17 cellular contexts compared by ENCODE assay signal in the genomic region with DNA sequence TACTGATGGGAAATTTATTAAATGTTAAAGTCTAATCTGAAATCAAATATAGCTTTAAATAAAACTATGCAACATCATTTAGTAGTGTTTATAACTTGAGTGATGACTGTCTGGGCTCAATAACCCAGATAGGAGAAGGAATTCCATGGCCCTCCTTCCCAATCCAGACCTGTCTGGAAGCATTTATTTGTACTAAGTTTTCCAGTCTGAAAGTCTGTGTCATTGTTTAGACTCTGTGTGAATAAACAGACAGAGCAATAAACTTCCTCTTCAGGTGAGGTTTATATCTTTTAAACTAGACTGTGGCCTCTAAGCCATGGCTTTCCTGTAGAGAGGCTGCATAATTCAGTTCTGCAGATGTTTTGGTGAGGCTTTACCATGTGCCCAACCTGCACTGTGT.
DNase-seq lines count a peak whose midpoint lies in the region; ATAC-seq, FAIRE-seq and TF ChIP-seq lines count a peak whose summit lies in the region.
"Had no signal": no experiment of that assay in that cellular context is flagged by ENCODE, and none has a peak within 500 bp of the region (broad histone marks: within the 10 kb centered on the region; RNA-seq: fewer than 3 reads in every experiment).

No MANE protein-coding gene starts in this region.

- H3K27ac Mint-ChIP-seq in astrocyte (ENCODE audit: unreplicated experiment): peak overlapping the region; percentile 68
- H3K27ac Mint-ChIP-seq: activated T-helper 1 cell treated with anti-CD3 and anti-CD28 coated beads, Interleukin-12 subunit alpha, Interleukin-12 subunit beta, Interleukin-2, Interleukin-4 antibody, amounts not matched to agents 30 ng/mL and 10 ng/mL and 1 ng/mL, durations not matched to agents 14 hours and 24 hours and 36 hours; CD4-positive, CD25-positive, alpha-beta regulatory T cell; dendritic cell treated with granulocyte-macrophage colony-stimulating factor and Interleukin-4, amounts not matched to agents 40 ng/mL and 50 ng/mL, for 4 days; immature natural killer cell; type B pancreatic cell had no signal

- intact Hi-C loops in IMR-90 (cut with micrococcal nuclease): loop anchor here (5.0 to 10.0 kb wide), 4 partner anchors 172 to 895 kb away; no protein-coding TSS in a partner anchor

- peaks cover 3% of the 10 kb centered on the region for H3K9me1 ChIP-seq in IMR-90 (ENCODE audit: insufficient read depth, low read length)

- H3K27me3 ChIP-seq in IMR-90 (ENCODE audit: control insufficient read depth, insufficient read depth, low read length) (no peaks in the 10 kb centered on the region), astrocyte (ENCODE audit: insufficient read depth, low read length) (no peaks in the 10 kb centered on the region), smooth muscle cell (ENCODE audit: low read depth) (no peaks in the 10 kb centered on the region)

- H3F3A ChIP-seq in smooth muscle cell (ENCODE audit: low read depth): peaks cover 25% of the 10 kb centered on the region

- H3K4ac ChIP-seq in IMR-90 (ENCODE audit: low read depth, low read length): peak overlapping the region; percentile 56

- peak overlapping the region; percentile 95; the same call in 1 of the 2 replicates for H3K18ac ChIP-seq in IMR-90 (ENCODE audit: low read depth, low read length)

- in situ Hi-C loops in IMR-90 (cut with MboI; ENCODE audit: low sequenced_read_pairs): no loop called here

- no peak for TF ChIP-seq POLR2A in IMR-90 (IDR thresholded peaks at IDR 0.05; ENCODE audit: low read depth, low read length)

- peak overlapping the region; percentile 78 for H2BK120ac ChIP-seq in IMR-90 (ENCODE audit: low read depth, low read length)

- peak overlapping the region in 1 of 2 experiments; percentile 45; a peak in 1 of 4 replicates for H4K8ac ChIP-seq in IMR-90 (ENCODE audit: low read depth in 2 of 2, low read length in 2 of 2)

- peak overlapping the region; percentile 79; the same call in 1 of the 2 replicates for H4K5ac ChIP-seq in IMR-90 (ENCODE audit: low read depth, low read length)

- peak overlapping the region; percentile 2; the same call in 1 of the 2 replicates for H2AK5ac ChIP-seq in IMR-90 (ENCODE audit: low read depth, low read length)

- TF ChIP-seq CTCF in IMR-90 (conservative IDR thresholded peaks at IDR 0.05; ENCODE audit: low read depth, low read length) (no peak), astrocyte (IDR thresholded peaks at IDR 0.05; ENCODE audit: insufficient read depth, low read depth, low read length) (no peak), smooth muscle cell (IDR thresholded peaks at IDR 0.05; ENCODE audit: borderline replicate concordance, insufficient read depth, poor library complexity, severe bottlenecking) (no peak)

- peak; percentile 28 for ATAC-seq in IMR-90 (ENCODE audit: low read depth)
- no peak for ATAC-seq in GM21367 (IDR thresholded peaks at IDR 0.05; ENCODE audit: unreplicated experiment)
- no peak for ATAC-seq in HG03378 (IDR thresholded peaks at IDR 0.05; ENCODE audit: unreplicated experiment)
- ATAC-seq: psoas muscle had no signal

- H3K27ac ChIP-seq in IMR-90 (ENCODE audit: insufficient read depth, low read length) (peak overlapping the region; percentile 5; the same call in 1 of the 2 replicates), astrocyte (ENCODE audit: low read depth, low read length) (peak overlapping the region; percentile 81), smooth muscle cell (ENCODE audit: low read depth) (peak overlapping the region; percentile 90)

- POLR2A ChIA-PET in IMR-90 (lab: Charles Lee; ENCODE audit: unreplicated experiment): interaction anchor here (0.5 kb wide), 1 partner anchor 181 kb away, joined by 3 read pairs; no protein-coding TSS in a partner anchor

- no TSS peak for BruUV-seq in IMR-90 (replicated peaks; lab: Mats Ljungman, UMichigan)

- CTCF ChIA-PET in IMR-90 (lab: Yijun Ruan, JAX): interaction anchor here (0.5 to 1.4 kb wide), 3 partner anchors 98 to 201 kb away, joined by 3 to 4 read pairs (median 3); no protein-coding TSS in a partner anchor

- H3K9me3 ChIP-seq in IMR-90 (ENCODE audit: control insufficient read depth, insufficient read depth, low read length): no peaks in the 10 kb centered on the region
- H3K9me3 ChIP-seq in astrocyte (ENCODE audit: insufficient read depth, low read depth, low read length): no peaks in the 10 kb centered on the region
- no peaks in the 10 kb centered on the region for H3K9me3 ChIP-seq in smooth muscle cell (replicated peaks; ENCODE audit: low read depth)
- H3K9me3 ChIP-seq: psoas muscle had no signal

- H3K36me3 Mint-ChIP-seq in astrocyte (ENCODE audit: low read depth, unreplicated experiment): peaks cover 3% of the 10 kb centered on the region
- H3K36me3 Mint-ChIP-seq: CD4-positive, CD25-positive, alpha-beta regulatory T cell; immature natural killer cell had no signal

- H3K4me3 Mint-ChIP-seq in astrocyte (ENCODE audit: unreplicated experiment): no peak overlapping the region
- H3K4me3 Mint-ChIP-seq: activated T-helper 1 cell treated with anti-CD3 and anti-CD28 coated beads, Interleukin-12 subunit alpha, Interleukin-12 subunit beta, Interleukin-2, Interleukin-4 antibody, amounts not matched to agents 30 ng/mL and 10 ng/mL and 1 ng/mL, durations not matched to agents 14 hours and 24 hours and 36 hours; CD4-positive, CD25-positive, alpha-beta regulatory T cell; dendritic cell treated with granulocyte-macrophage colony-stimulating factor and Interleukin-4, amounts not matched to agents 40 ng/mL and 50 ng/mL, for 4 days; immature natural killer cell; type B pancreatic cell had no signal

- peaks cover 20% of the 10 kb centered on the region for H3K79me2 ChIP-seq in astrocyte (ENCODE audit: insufficient read depth, low read length)
- no peaks in the 10 kb centered on the region for H3K79me2 ChIP-seq in smooth muscle cell (ENCODE audit: low read depth)

- peak overlapping the region; percentile 38; the same call in 1 of the 2 replicates for H2BK20ac ChIP-seq in IMR-90 (ENCODE audit: low read depth, low read length)

- H3K4me1 ChIP-seq in IMR-90 (ENCODE audit: control insufficient read depth, insufficient read depth, low read length): peaks cover 6% of the 10 kb centered on the region
- H3K4me1 ChIP-seq in astrocyte (ENCODE audit: insufficient read depth, low read length): peaks cover 38% of the 10 kb centered on the region
- H3K4me1 ChIP-seq in smooth muscle cell (ENCODE audit: low read depth): peaks cover 56% of the 10 kb centered on the region

- H2BK15ac ChIP-seq in IMR-90 (ENCODE audit: low read depth, low read length): 0 out of 3 replicates have a peak overlapping the region, but pooled peaks have one; percentile 12

- H3K79me1 ChIP-seq in IMR-90 (ENCODE audit: low read depth in 1 of 2, low read length in 2 of 2): peaks cover 0 to 15% of the 10 kb centered on the region in 2 experiments; a peak in 2 of 4 replicates

- H3K4me3 ChIP-seq in IMR-90 (ENCODE audit: insufficient read depth, low read depth, low read length) (no peak overlapping the region), astrocyte (ENCODE audit: insufficient read depth, low read depth, low read length) (no peak overlapping the region), smooth muscle cell (no peak overlapping the region)
- H3K4me3 ChIP-seq: psoas muscle had no signal

- peak overlapping the region; percentile 12; the same call in 1 of the 2 replicates for H3K56ac ChIP-seq in IMR-90 (ENCODE audit: extremely low read depth, insufficient read depth, low read length)

- peak overlapping the region; percentile 64 for H3K14ac ChIP-seq in IMR-90 (replicated peaks; ENCODE audit: low read depth, low read length)

- DNase-seq in IMR-90 (peak; percentile 59), astrocyte (ENCODE audit: low read depth) (peak; percentile 56), iris pigment epithelial cell (ENCODE audit: low read depth) (peak; percentile 28), smooth muscle cell (lab: John Stamatoyannopoulos, UW; ENCODE audit: unreplicated experiment) (no peak), Ammon's horn (ENCODE audit: low spot score) (no peak), hypothalamus (lab: John Stamatoyannopoulos, UW) (no peak)
- DNase-seq: activated CD4-positive, alpha-beta T cell treated with anti-CD3 and anti-CD28 coated beads, Interleukin-2, amount 50 U/mL, for 48 hours; CD4-positive, CD25-positive, alpha-beta regulatory T cell; immature natural killer cell; NCI-H2107; NCI-H774; psoas muscle had no signal

- no peaks in the 10 kb centered on the region for H3K27me3 Mint-ChIP-seq in astrocyte (ENCODE audit: low read depth, unreplicated experiment)
- H3K27me3 Mint-ChIP-seq: CD4-positive, CD25-positive, alpha-beta regulatory T cell; dendritic cell treated with granulocyte-macrophage colony-stimulating factor and Interleukin-4, amounts not matched to agents 40 ng/mL and 50 ng/mL, for 4 days; type B pancreatic cell had no signal

- H2BK5ac ChIP-seq in IMR-90 (ENCODE audit: low read depth, low read length, poor library complexity, severe bottlenecking): peak overlapping the region; percentile 65

- no peak for TF ChIP-seq RAD21 in IMR-90 (IDR thresholded peaks at IDR 0.05; ENCODE audit: low read length)

- H3K4me1 Mint-ChIP-seq in astrocyte (ENCODE audit: low read depth, unreplicated experiment): peaks cover 52% of the 10 kb centered on the region
- H3K4me1 Mint-ChIP-seq: immature natural killer cell had no signal

- H3K36me3 ChIP-seq in IMR-90 (ENCODE audit: control insufficient read depth, insufficient read depth, low read length) (no peaks in the 10 kb centered on the region), astrocyte (ENCODE audit: insufficient read depth, low read length) (no peaks in the 10 kb centered on the region), smooth muscle cell (ENCODE audit: low read depth) (no peaks in the 10 kb centered on the region)

- no peak overlapping the region for H3K9ac ChIP-seq in IMR-90 (ENCODE audit: low read depth, low read length)
- H3K9ac ChIP-seq in astrocyte (ENCODE audit: low read length): peak overlapping the region; percentile 73
- H3K9ac ChIP-seq in smooth muscle cell (ENCODE audit: low read depth): peak overlapping the region; percentile 33

- H2AFZ ChIP-seq in IMR-90 (replicated peaks; ENCODE audit: low read length, poor library complexity) (no peak overlapping the region), astrocyte (ENCODE audit: low read depth, low read length) (no peak overlapping the region), smooth muscle cell (ENCODE audit: low read depth) (no peak overlapping the region)

- H2AK9ac ChIP-seq in IMR-90 (replicated peaks; ENCODE audit: low read depth, low read length, poor library complexity): no peak overlapping the region

- H3K9me3 Mint-ChIP-seq in astrocyte (ENCODE audit: unreplicated experiment): no peaks in the 10 kb centered on the region
- H3K9me3 Mint-ChIP-seq: activated T-helper 1 cell treated with anti-CD3 and anti-CD28 coated beads, Interleukin-12 subunit alpha, Interleukin-12 subunit beta, Interleukin-2, Interleukin-4 antibody, amounts not matched to agents 30 ng/mL and 10 ng/mL and 1 ng/mL, durations not matched to agents 14 hours and 24 hours and 36 hours; dendritic cell treated with granulocyte-macrophage colony-stimulating factor and Interleukin-4, amounts not matched to agents 40 ng/mL and 50 ng/mL, for 4 days; immature natural killer cell had no signal

- dilution Hi-C loops in IMR-90 (cut with HindIII; ENCODE audit: low sequenced_read_pairs, unreplicated experiment): no loop called here

- H3K4me2 ChIP-seq in IMR-90 (ENCODE audit: low read depth, low read length) (peak overlapping the region; percentile 9), astrocyte (ENCODE audit: low read length) (peak overlapping the region; percentile 77), smooth muscle cell (peak overlapping the region; percentile 69)

- 0 out of 2 replicates have a peak overlapping the region, but pooled peaks have one; percentile 43 for H3K23ac ChIP-seq in IMR-90 (ENCODE audit: low read depth, low read length)

- no peaks in the 10 kb centered on the region for H4K20me1 ChIP-seq in IMR-90 (ENCODE audit: insufficient read depth, low read length)
- H4K20me1 ChIP-seq in astrocyte (ENCODE audit: insufficient read depth, low read length): peaks cover 4% of the 10 kb centered on the region
- H4K20me1 ChIP-seq in smooth muscle cell (ENCODE audit: low read depth): no peaks in the 10 kb centered on the region

- no peak for FAIRE-seq in astrocyte (lab: Jason Lieb, UNC)

- H4K91ac ChIP-seq in IMR-90 (ENCODE audit: insufficient read depth, low read depth, low read length): peak overlapping the region; percentile 9; the same call in 1 of the 2 replicates

Comparison
In these comparisons a context has a peak if more than half of its experiments do, and no peak if none do; other contexts are left out.
1. DNase-seq: peak in IMR-90 (single experiment), astrocyte (single experiment) and iris pigment epithelial cell (single experiment); none in smooth muscle cell (single experiment), Ammon's horn (single experiment) and hypothalamus (0 of 51).
2. H3K27ac ChIP-seq: peak in every context shown above with its lines; median percentile 90 in smooth muscle cell; 81 in astrocyte; 5 in IMR-90.
3. H3K4me2 ChIP-seq: peak in every context shown above with its lines; median percentile 77 in astrocyte; 69 in smooth muscle cell; 9 in IMR-90.